In genomic region chr7:103074519-103075336, GRCh38 we compare ENCODE assay signal across 8 cellular contexts. TPM values are rescaled to one million over a fixed set of nuclear protein-coding genes. Genes with fewer than 3 reads are reported as not detected.
A peak's percentile ranks its signal among the peaks of the same experiment; 100 is the strongest.
DNase-seq lines count a peak whose midpoint lies in the region; ATAC-seq, FAIRE-seq and TF ChIP-seq lines count a peak whose summit lies in the region.

TSS of gene ARMC10 (plus strand) at chr7:103075140. CDS start at chr7:103075273, 133 bp downstream.
TSS of gene FBXL13 (minus strand) at chr7:103074796.

- H3K36me3 ChIP-seq in GM23338 (ENCODE audit: insufficient read depth) = no peaks in the 10 kb centered on the region

- peak; percentile 90 for DNase-seq in EH (ENCODE audit: low read depth)
- peak; percentile 92 for DNase-seq in GM23338 (ENCODE audit: low spot score)
- DNase-seq in Kasumi-1 (lab: John Stamatoyannopoulos, UW) = peak; percentile 88 to 93
- DNase-seq in RCC 7860 (ENCODE audit: low spot score) = peak; percentile 88
- peak; percentile 78 to 88 for DNase-seq in activated T-helper 1 cell treated with anti-CD3 and anti-CD28 coated beads, Interleukin-2, amount 50 U/mL, for 16 hours (ENCODE audit: low read depth in 1 of 2, low spot score in 1 of 2)
- peak; percentile 85 for DNase-seq in fibroblast of mammary gland (ENCODE audit: low read depth)
- DNase-seq in natural killer cell treated with Interleukin-12 subunit alpha and Interleukin-12 subunit beta and Interleukin-15 and Interleukin-18, amount 100 ng/mL, for 72 hours (ENCODE audit: low spot score) = peak; percentile 93
- peak; percentile 90 for DNase-seq in stimulated activated naive CD4-positive, alpha-beta T cell treated with Interleukin-2 at 50 U/mL for 16 hours (lab: John Stamatoyannopoulos, UW)

- H3K9me3 Mint-ChIP-seq in GM23338 = peaks cover 2% of the 10 kb centered on the region; the same call in 1 of the 3 replicates
- no peaks in the 10 kb centered on the region for H3K9me3 Mint-ChIP-seq in natural killer cell treated with Interleukin-12 subunit alpha and Interleukin-12 subunit beta and Interleukin-15 and Interleukin-18, amount 100 ng/mL, for 72 hours

- H2AFZ ChIP-seq in GM23338 = peak within 1 kb of the TSS; percentile 99

- peaks cover 43% of the 10 kb centered on the region for H3K79me2 ChIP-seq in GM23338 (replicated peaks; ENCODE audit: insufficient read depth)

- H3K4me3 ChIP-seq in GM23338 (peak within 1 kb of the TSS; percentile 100), fibroblast of mammary gland (ENCODE audit: control insufficient read depth, low read depth, low read length) (peak within 1 kb of the TSS; percentile 93)

- H4K20me1 ChIP-seq in GM23338 (replicated peaks; ENCODE audit: insufficient read depth) = no peaks in the 10 kb centered on the region

- H3K4me2 ChIP-seq in GM23338 = peak within 1 kb of the TSS; percentile 93

- H3K4me3 Mint-ChIP-seq in GM23338 = peak within 1 kb of the TSS; percentile 97
- H3K4me3 Mint-ChIP-seq in natural killer cell treated with Interleukin-12 subunit alpha and Interleukin-12 subunit beta and Interleukin-15 and Interleukin-18, amount 100 ng/mL, for 72 hours = peak within 1 kb of the TSS; percentile 97

- peaks cover 15% of the 10 kb centered on the region for H3K4me1 Mint-ChIP-seq in GM23338
- peaks cover 21 to 30% of the 10 kb centered on the region in 2 donors for H3K4me1 Mint-ChIP-seq in natural killer cell treated with Interleukin-12 subunit alpha and Interleukin-12 subunit beta and Interleukin-15 and Interleukin-18, amount 100 ng/mL, for 72 hours (ENCODE audit: low read depth in 2 of 2)

- ATAC-seq in GM23338 = peak; percentile 83
- peak; percentile 93 for ATAC-seq in natural killer cell treated with Interleukin-12 subunit alpha and Interleukin-12 subunit beta and Interleukin-15 and Interleukin-18, amount 100 ng/mL, for 72 hours

- peak within 1 kb of the TSS; percentile 96 for H3K27ac Mint-ChIP-seq in GM23338
- H3K27ac Mint-ChIP-seq in natural killer cell treated with Interleukin-12 subunit alpha and Interleukin-12 subunit beta and Interleukin-15 and Interleukin-18, amount 100 ng/mL, for 72 hours = peak within 1 kb of the TSS; percentile 89 to 93

- H3K36me3 Mint-ChIP-seq in GM23338 (ENCODE audit: low read depth) = peaks cover 5% of the 10 kb centered on the region
- H3K36me3 Mint-ChIP-seq in natural killer cell treated with Interleukin-12 subunit alpha and Interleukin-12 subunit beta and Interleukin-15 and Interleukin-18, amount 100 ng/mL, for 72 hours = no peaks in the 10 kb centered on the region

- peak within 1 kb of the TSS; percentile 91 for H3K27ac ChIP-seq in GM23338 (ENCODE audit: low read depth)

- peak; percentile 71 for FAIRE-seq in RCC 7860 (lab: Jason Lieb, UNC)

- peaks cover 11% of the 10 kb centered on the region for H3K27me3 Mint-ChIP-seq in GM23338 (ENCODE audit: insufficient read depth, low read depth, poor library complexity)
- no peaks in the 10 kb centered on the region for H3K27me3 Mint-ChIP-seq in natural killer cell treated with Interleukin-12 subunit alpha and Interleukin-12 subunit beta and Interleukin-15 and Interleukin-18, amount 100 ng/mL, for 72 hours

- peaks cover 6% of the 10 kb centered on the region; the same call in 1 of the 2 replicates for H3K4me1 ChIP-seq in GM23338 (ENCODE audit: insufficient read depth)

- no peak for TF ChIP-seq CTCF in GM23338 (conservative IDR thresholded peaks at IDR 0.05; ENCODE audit: low read depth in 2 of 2)
- no peak for TF ChIP-seq CTCF in fibroblast of mammary gland (conservative IDR thresholded peaks at IDR 0.05; ENCODE audit: control insufficient read depth, insufficient read depth, low read depth, low read length)

- H3F3A ChIP-seq in GM23338 (replicated peaks; ENCODE audit: low read depth) = 0 out of 2 replicates have a peak, but pooled peaks cover 4% of the 10 kb centered on the region

- no peaks in the 10 kb centered on the region for H3K27me3 ChIP-seq in GM23338 (ENCODE audit: insufficient read depth)

- H3K9me2 ChIP-seq in GM23338 (ENCODE audit: insufficient read depth) = no peaks in the 10 kb centered on the region

TF ChIP-seq in GM23338, 12 proteins besides CTCF, POLR2A, EP300 and RAD21:
- TF ChIP-seq ZNF462 (CRISPR knock-in tag; IDR thresholded peaks at IDR 0.05) (no peak), ETS1 (IDR thresholded peaks at IDR 0.05) (0 out of 2 replicates have a peak, but pooled peaks have one; percentile 17), POLR2AphosphoS5 (IDR thresholded peaks at IDR 0.05; ENCODE audit: low read depth) (peak; percentile 73)

RNA-seq across cellular contexts. Expression of gene ARMC10, which starts in this region (rescaled TPM):
- 48.2 and 50.3 TPM in 2 replicates for total RNA-seq in GM23338 (2014; rRNA removed; shearing (Covaris generic))
- 41.4 and 43.4 TPM in 2 replicates for polyA plus RNA-seq in GM23338 (2016; fragmentation: Nextera tagmentation; extraction: Ambion mirVana)
- 10 to 100 TPM; 24.7 to 31.2 TPM for total RNA-seq in natural killer cell treated with Interleukin-12 subunit alpha and Interleukin-12 subunit beta and Interleukin-15 and Interleukin-18, amount 100 ng/mL, for 72 hours

RNA-seq across cellular contexts. Expression of gene FBXL13, which starts in this region (rescaled TPM):
- total RNA-seq in GM23338 (2014; rRNA removed; shearing (Covaris generic)) = 2.5 and 6.0 TPM in 2 replicates
- polyA plus RNA-seq in GM23338 (2016; fragmentation: Nextera tagmentation; extraction: Ambion mirVana) = 1.2 and 1.3 TPM in 2 replicates
- total RNA-seq in natural killer cell treated with Interleukin-12 subunit alpha and Interleukin-12 subunit beta and Interleukin-15 and Interleukin-18, amount 100 ng/mL, for 72 hours = under 1 TPM; 0.43 to 0.86 TPM

Comparison
In these comparisons a context has a peak if more than half of its experiments do, and no peak if none do; other contexts are left out.
1. Peak in every context shown above with its lines: DNase-seq, ATAC-seq, H3K4me3 ChIP-seq and H3K27ac ChIP-seq.